ENCODE assay signal across 16 cellular contexts in genomic region chr2:1793868-1794445, GRCh38. TPM values are rescaled to one million over a fixed set of nuclear protein-coding genes. Genes with fewer than 3 reads are reported as not detected.
A peak's percentile ranks its signal among the peaks of the same experiment; 100 is the strongest.
DNase-seq lines count a peak whose midpoint lies in the region; ATAC-seq and TF ChIP-seq lines count a peak whose summit lies in the region.
"Had no signal": no experiment of that assay in that cellular context is flagged by ENCODE, and none has a peak within 500 bp of the region (broad histone marks: within the 10 kb centered on the region; RNA-seq: fewer than 3 reads in every experiment).

No MANE protein-coding gene starts in this region.

- 78 to 84% (median 81%) methylated on average over 17 to 18 of the region's 18 CpGs for WGBS in heart left ventricle, 4 donors
- 53 to 62% methylated on average over 16 to 17 of the region's 18 CpGs for WGBS in testis, 2 donors
- WGBS in right lobe of liver (ENCODE audit: insufficient coverage, low coverage, low lambda C conversion rate, missing lambda C conversion rate): no CpG with 5 or more reads among the region's 18 CpGs

- peak in 3 of 4 donors; percentile 57 to 88 (median 83) for ATAC-seq in heart left ventricle
- ATAC-seq in mucosa of descending colon: peak; percentile 20
- no peak for ATAC-seq in right lobe of liver

- intact Hi-C loops in heart left ventricle (cut with DNase I) (no loop called here), mucosa of descending colon (cut with DNase I, micrococcal nuclease) (no loop called here), testis (cut with DNase I; ENCODE audit: low total_unique reads) (no loop called here), right lobe of liver (cut with DNase I) (no loop called here)

- DNase-seq in heart left ventricle (peak; percentile 27 to 79 (median 71)), mucosa of descending colon (peak in 2 of 3 donors; percentile 45 to 52), testis (peak; percentile 77), right lobe of liver (no peak), NCI-H1105 treated with DMSO at 0.1 percent for 48 hours (lab: John Stamatoyannopoulos, UW) (no peak), NCI-H1436 (lab: John Stamatoyannopoulos, UW) (no peak)
- DNase-seq: Calu3; CD4-positive, CD25-positive, alpha-beta regulatory T cell; H9; NCI-H1436 treated with DMSO at 0.1 percent for 48 hours; NCI-H2029 treated with DMSO at 0.1 percent for 48 hours; NCI-H2171 treated with DMSO at 0.1 percent for 48 hours; NCI-H446 treated with DMSO at 0.1 percent for 48 hours; NCI-H748 treated with DMSO at 0.1 percent for 48 hours; RPMI8226 had no signal

- peak overlapping the region; percentile 98 for H3K27ac ChIP-seq in KOPT-K1 (ENCODE audit: low read depth, low read length, poor library complexity, severe bottlenecking)
- H3K27ac ChIP-seq in heart left ventricle: no peak overlapping the region
- peak overlapping the region; percentile 57 to 60 for H3K27ac ChIP-seq in testis
- no peak overlapping the region for H3K27ac ChIP-seq in right lobe of liver

- no peak for TF ChIP-seq CTCF in heart left ventricle (IDR thresholded peaks at IDR 0.05)
- TF ChIP-seq CTCF in mucosa of descending colon (IDR thresholded peaks at IDR 0.05): no peak
- no peak for TF ChIP-seq CTCF in testis (IDR thresholded peaks at IDR 0.05)
- TF ChIP-seq CTCF in right lobe of liver (IDR thresholded peaks at IDR 0.05): no peak

- H3K36me3 ChIP-seq in KOPT-K1 (ENCODE audit: insufficient read depth, low read length) (no peaks in the 10 kb centered on the region), heart left ventricle (no peaks in the 10 kb centered on the region), mucosa of descending colon (ENCODE audit: low read depth) (no peaks in the 10 kb centered on the region), testis (ENCODE audit: low read depth, missing control alignments) (no peaks in the 10 kb centered on the region), right lobe of liver (no peaks in the 10 kb centered on the region)

- H3K4me3 ChIP-seq in heart left ventricle: no peak overlapping the region
- no peak overlapping the region for H3K4me3 ChIP-seq in mucosa of descending colon
- no peak overlapping the region for H3K4me3 ChIP-seq in testis
- H3K4me3 ChIP-seq in right lobe of liver: no peak overlapping the region

- H3K9me3 ChIP-seq in KOPT-K1 (ENCODE audit: insufficient read depth, low read length, poor library complexity, severe bottlenecking): no peaks in the 10 kb centered on the region
- H3K9me3 ChIP-seq in heart left ventricle: no peaks in the 10 kb centered on the region
- no peaks in the 10 kb centered on the region for H3K9me3 ChIP-seq in mucosa of descending colon
- no peaks in the 10 kb centered on the region for H3K9me3 ChIP-seq in testis
- no peaks in the 10 kb centered on the region for H3K9me3 ChIP-seq in right lobe of liver

- TF ChIP-seq POLR2A in heart left ventricle (IDR thresholded peaks at IDR 0.05) (no peak), testis (IDR thresholded peaks at IDR 0.05) (no peak), right lobe of liver (IDR thresholded peaks at IDR 0.05) (no peak)

- H3K27me3 ChIP-seq in heart left ventricle (peaks cover 0 to 8% (median 0%) of the 10 kb centered on the region in 9 donors), testis (no peaks in the 10 kb centered on the region), right lobe of liver (no peaks in the 10 kb centered on the region)

- H3K4me1 ChIP-seq in heart left ventricle: peaks cover 0 to 13% (median 0%) of the 10 kb centered on the region in 12 donors
- H3K4me1 ChIP-seq in mucosa of descending colon (ENCODE audit: low read depth): no peaks in the 10 kb centered on the region
- peaks cover 9% of the 10 kb centered on the region for H3K4me1 ChIP-seq in testis
- no peaks in the 10 kb centered on the region for H3K4me1 ChIP-seq in right lobe of liver

RNA-seq across cellular contexts. Expression of gene PXDN, which starts 49.6 kb away (rescaled TPM):
- total RNA-seq in heart left ventricle: 10 to 100 TPM; 13.9 to 83.7 (median 28.3) TPM
- polyA plus RNA-seq in heart left ventricle: 10 to 100 TPM in 1 of 2 donors, 1 to 10 TPM in 1; 5.9 to 28.2 TPM
- total RNA-seq in mucosa of descending colon: 10 to 100 TPM in 2 of 3 donors, 1 to 10 TPM in 1; 9.3 to 52.4 (median 11.9) TPM
- total RNA-seq in testis: 10 to 100 TPM; 33.8 to 41.8 TPM
- 26.7 TPM for polyA plus RNA-seq in testis (ENCODE audit: insufficient read depth, low read depth, low replicate concordance)
- 10 to 100 TPM in 3 of 6 experiments, 1 to 10 TPM in 3; 5.5 to 21.0 (median 11.4) TPM for total RNA-seq in right lobe of liver
- total RNA-seq: Calu3 had no signal
- polyA plus RNA-seq: CD4-positive, CD25-positive, alpha-beta regulatory T cell had no signal

Comparison
In these comparisons a context has a peak if more than half of its experiments do, and no peak if none do; other contexts are left out.
1. H3K27ac ChIP-seq: peak in KOPT-K1 (single experiment) and testis (2 of 2); none in heart left ventricle (0 of 12) and right lobe of liver (0 of 3).
2. ATAC-seq: peak in heart left ventricle (3 of 4) and mucosa of descending colon (single experiment); none in right lobe of liver (0 of 4).
3. DNase-seq: peak in heart left ventricle (5 of 5), mucosa of descending colon (2 of 3) and testis (single experiment); none in right lobe of liver (0 of 3), NCI-H1105 treated with DMSO at 0.1 percent for 48 hours (single experiment) and NCI-H1436 (single experiment).